In the genomic region with DNA sequence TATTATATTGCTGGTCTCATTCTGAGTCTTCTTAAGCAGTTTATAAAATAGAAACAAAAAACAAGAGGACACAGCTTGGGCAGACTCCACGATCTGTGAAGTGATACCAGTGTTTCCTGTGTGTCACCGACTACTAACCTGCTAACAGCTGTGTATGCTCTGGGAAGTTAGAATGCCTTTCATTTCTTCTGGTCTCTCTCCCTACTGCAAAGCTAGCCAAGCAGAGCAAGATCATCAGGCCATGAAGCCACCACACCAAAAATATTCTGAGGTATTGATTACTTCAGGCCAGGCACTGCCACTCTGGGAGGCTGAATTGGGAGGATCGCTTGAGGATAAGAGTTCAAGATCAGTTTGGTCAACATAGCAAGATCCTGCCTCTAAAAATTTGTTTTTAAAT, we compare ENCODE assay signal across 1 cellular context.
TF ChIP-seq lines count a peak whose summit lies in the region.

No MANE protein-coding gene starts in this region.

TF ChIP-seq in K562, 482 proteins besides CTCF, POLR2A, EP300 and RAD21 (continued from another document):
- no peak for TF ChIP-seq ELF4 (CRISPR knock-in tag; IDR thresholded peaks at IDR 0.05)
